In the genomic region with DNA sequence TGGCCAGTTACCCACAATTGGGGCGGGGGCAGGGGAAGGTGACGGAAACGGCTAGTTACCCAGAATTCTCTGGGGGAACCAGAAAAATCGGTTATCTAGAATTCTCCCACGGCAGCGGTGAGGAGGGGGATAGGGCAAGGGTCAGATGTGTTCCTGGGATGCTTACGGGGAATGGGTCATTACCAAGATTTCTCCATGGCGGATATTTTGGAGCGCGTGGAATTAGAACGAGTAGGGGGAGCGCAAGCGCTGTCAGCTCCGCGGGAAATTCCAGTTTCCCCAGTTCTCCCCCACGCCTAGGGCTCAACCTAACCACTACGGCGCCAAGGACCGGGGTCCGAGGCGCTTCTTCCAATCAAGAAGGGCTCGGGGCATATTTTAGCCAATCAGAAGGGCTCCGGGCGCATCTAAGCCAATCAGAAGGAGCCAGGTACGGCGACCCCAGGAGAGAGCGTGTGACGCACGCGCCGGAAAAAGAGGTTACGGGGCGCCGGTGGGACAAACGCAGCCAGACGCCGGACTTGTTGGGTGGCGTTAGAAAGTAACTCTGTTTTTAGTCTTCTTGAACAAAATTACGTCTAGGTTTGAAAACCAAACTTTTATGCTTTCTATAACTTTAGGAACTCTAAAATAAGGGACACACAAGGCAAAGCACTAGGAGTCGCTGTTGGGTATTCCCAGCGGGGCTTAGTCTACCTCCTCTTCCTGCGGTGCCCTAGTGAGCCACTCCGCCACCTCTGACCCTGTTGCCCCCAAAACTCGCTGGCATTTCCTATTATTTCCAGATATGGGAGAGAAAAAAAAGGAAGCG, we compare ENCODE assay signal across 1 cellular context.
TF ChIP-seq lines count a peak whose summit lies in the region.

Gene PAN2, minus strand, starts transcription at position 322 of the 811 bp plus-strand sequence. CDS start 906 bp downstream, outside the sequence.

TF ChIP-seq in HEK293, 187 proteins besides CTCF, POLR2A, EP300 and RAD21 (continued from another document and continues in another):
- TF ChIP-seq, protein P1, sequence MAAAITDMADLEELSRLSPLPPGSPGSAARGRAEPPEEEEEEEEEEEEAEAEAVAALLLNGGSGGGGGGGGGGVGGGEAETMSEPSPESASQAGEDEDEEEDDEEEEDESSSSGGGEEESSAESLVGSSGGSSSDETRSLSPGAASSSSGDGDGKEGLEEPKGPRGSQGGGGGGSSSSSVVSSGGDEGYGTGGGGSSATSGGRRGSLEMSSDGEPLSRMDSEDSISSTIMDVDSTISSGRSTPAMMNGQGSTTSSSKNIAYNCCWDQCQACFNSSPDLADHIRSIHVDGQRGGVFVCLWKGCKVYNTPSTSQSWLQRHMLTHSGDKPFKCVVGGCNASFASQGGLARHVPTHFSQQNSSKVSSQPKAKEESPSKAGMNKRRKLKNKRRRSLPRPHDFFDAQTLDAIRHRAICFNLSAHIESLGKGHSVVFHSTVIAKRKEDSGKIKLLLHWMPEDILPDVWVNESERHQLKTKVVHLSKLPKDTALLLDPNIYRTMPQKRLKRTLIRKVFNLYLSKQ (tag by site-specific recombination; IDR thresholded peaks at IDR 0.05; ENCODE audit: borderline replicate concordance), result no peak
- TF ChIP-seq ZBTB44 (tag by site-specific recombination; IDR thresholded peaks at IDR 0.05) (no peak), ZNF585B (tag by site-specific recombination; IDR thresholded peaks at IDR 0.05) (no peak), ZNF624 (tag by site-specific recombination; IDR thresholded peaks at IDR 0.05) (no peak), ZNF530 (tag by site-specific recombination; IDR thresholded peaks at IDR 0.05; ENCODE audit: low read depth) (no peak), ZNF600 (tag by site-specific recombination; IDR thresholded peaks at IDR 0.05) (0 out of 2 replicates have a peak, but pooled peaks have one; percentile 16), ZNF280D (tag by site-specific recombination; IDR thresholded peaks at IDR 0.05) (no peak), ZNF140 (tag by site-specific recombination; IDR thresholded peaks at IDR 0.05) (no peak), GLI2 (tag by site-specific recombination; IDR thresholded peaks at IDR 0.05; ENCODE audit: borderline replicate concordance, low read depth) (no peak), ZFP3 (tag by site-specific recombination; IDR thresholded peaks at IDR 0.05; ENCODE audit: low read depth) (no peak), HOXC10 (CRISPR knock-in tag; IDR thresholded peaks at IDR 0.05) (no peak), ZNF16 (tag by site-specific recombination; IDR thresholded peaks at IDR 0.05; ENCODE audit: low read depth) (no peak), ZNF366 (tag by site-specific recombination; conservative IDR thresholded peaks at IDR 0.05) (no peak), ZNF596 (tag by site-specific recombination; IDR thresholded peaks at IDR 0.05) (peak; percentile 88), ZNF626 (tag by site-specific recombination; IDR thresholded peaks at IDR 0.05) (no peak), ZNF664 (tag by site-specific recombination; IDR thresholded peaks at IDR 0.05) (no peak), ZNF114 (tag by site-specific recombination; IDR thresholded peaks at IDR 0.05) (no peak), ZNF555 (tag by site-specific recombination; conservative IDR thresholded peaks at IDR 0.05) (no peak), ATF2 (tag by site-specific recombination; IDR thresholded peaks at IDR 0.05; ENCODE audit: low read depth) (no peak), ZNF423 (tag by site-specific recombination; IDR thresholded peaks at IDR 0.05) (no peak), SCRT2 (tag by site-specific recombination; IDR thresholded peaks at IDR 0.05) (peak; percentile 86), ZNF677 (tag by site-specific recombination; IDR thresholded peaks at IDR 0.05) (no peak), BCL6B (tag by site-specific recombination; IDR thresholded peaks at IDR 0.05) (no peak), ZNF174 (tag by site-specific recombination; IDR thresholded peaks at IDR 0.05) (no peak), ZNF292 (tag by site-specific recombination; IDR thresholded peaks at IDR 0.05; ENCODE audit: borderline replicate concordance, low read depth) (no peak), ZNF239 (tag by site-specific recombination; IDR thresholded peaks at IDR 0.05) (no peak), ZNF404 (tag by site-specific recombination; IDR thresholded peaks at IDR 0.05) (no peak), ZNF211 (tag by site-specific recombination; IDR thresholded peaks at IDR 0.05; ENCODE audit: low read depth) (no peak), KLF7 (tag by site-specific recombination; IDR thresholded peaks at IDR 0.05; ENCODE audit: borderline replicate concordance) (no peak), ZNF707 (tag by site-specific recombination; IDR thresholded peaks at IDR 0.05) (no peak), EGR2 (tag by site-specific recombination; IDR thresholded peaks at IDR 0.05; ENCODE audit: low read depth) (peak; percentile 59), HOXD13 (CRISPR knock-in tag; IDR thresholded peaks at IDR 0.05; ENCODE audit: borderline replicate concordance) (no peak)
- TF ChIP-seq, protein P2, sequence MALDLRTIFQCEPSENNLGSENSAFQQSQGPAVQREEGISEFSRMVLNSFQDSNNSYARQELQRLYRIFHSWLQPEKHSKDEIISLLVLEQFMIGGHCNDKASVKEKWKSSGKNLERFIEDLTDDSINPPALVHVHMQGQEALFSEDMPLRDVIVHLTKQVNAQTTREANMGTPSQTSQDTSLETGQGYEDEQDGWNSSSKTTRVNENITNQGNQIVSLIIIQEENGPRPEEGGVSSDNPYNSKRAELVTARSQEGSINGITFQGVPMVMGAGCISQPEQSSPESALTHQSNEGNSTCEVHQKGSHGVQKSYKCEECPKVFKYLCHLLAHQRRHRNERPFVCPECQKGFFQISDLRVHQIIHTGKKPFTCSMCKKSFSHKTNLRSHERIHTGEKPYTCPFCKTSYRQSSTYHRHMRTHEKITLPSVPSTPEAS (tag by site-specific recombination; IDR thresholded peaks at IDR 0.05), result no peak
- TF ChIP-seq, protein P3, sequence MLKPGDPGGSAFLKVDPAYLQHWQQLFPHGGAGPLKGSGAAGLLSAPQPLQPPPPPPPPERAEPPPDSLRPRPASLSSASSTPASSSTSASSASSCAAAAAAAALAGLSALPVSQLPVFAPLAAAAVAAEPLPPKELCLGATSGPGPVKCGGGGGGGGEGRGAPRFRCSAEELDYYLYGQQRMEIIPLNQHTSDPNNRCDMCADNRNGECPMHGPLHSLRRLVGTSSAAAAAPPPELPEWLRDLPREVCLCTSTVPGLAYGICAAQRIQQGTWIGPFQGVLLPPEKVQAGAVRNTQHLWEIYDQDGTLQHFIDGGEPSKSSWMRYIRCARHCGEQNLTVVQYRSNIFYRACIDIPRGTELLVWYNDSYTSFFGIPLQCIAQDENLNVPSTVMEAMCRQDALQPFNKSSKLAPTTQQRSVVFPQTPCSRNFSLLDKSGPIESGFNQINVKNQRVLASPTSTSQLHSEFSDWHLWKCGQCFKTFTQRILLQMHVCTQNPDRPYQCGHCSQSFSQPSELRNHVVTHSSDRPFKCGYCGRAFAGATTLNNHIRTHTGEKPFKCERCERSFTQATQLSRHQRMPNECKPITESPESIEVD (tag by site-specific recombination; IDR thresholded peaks at IDR 0.05), result no peak
- TF ChIP-seq, protein P4, sequence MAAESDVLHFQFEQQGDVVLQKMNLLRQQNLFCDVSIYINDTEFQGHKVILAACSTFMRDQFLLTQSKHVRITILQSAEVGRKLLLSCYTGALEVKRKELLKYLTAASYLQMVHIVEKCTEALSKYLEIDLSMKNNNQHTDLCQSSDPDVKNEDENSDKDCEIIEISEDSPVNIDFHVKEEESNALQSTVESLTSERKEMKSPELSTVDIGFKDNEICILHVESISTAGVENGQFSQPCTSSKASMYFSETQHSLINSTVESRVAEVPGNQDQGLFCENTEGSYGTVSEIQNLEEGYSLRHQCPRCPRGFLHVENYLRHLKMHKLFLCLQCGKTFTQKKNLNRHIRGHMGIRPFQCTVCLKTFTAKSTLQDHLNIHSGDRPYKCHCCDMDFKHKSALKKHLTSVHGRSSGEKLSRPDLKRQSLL (tag by site-specific recombination; IDR thresholded peaks at IDR 0.05), result no peak
- TF ChIP-seq, protein P5, sequence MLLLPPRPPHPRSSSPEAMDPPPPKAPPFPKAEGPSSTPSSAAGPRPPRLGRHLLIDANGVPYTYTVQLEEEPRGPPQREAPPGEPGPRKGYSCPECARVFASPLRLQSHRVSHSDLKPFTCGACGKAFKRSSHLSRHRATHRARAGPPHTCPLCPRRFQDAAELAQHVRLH (tag by site-specific recombination; IDR thresholded peaks at IDR 0.05), result peak; percentile 60
- TF ChIP-seq, protein P6, sequence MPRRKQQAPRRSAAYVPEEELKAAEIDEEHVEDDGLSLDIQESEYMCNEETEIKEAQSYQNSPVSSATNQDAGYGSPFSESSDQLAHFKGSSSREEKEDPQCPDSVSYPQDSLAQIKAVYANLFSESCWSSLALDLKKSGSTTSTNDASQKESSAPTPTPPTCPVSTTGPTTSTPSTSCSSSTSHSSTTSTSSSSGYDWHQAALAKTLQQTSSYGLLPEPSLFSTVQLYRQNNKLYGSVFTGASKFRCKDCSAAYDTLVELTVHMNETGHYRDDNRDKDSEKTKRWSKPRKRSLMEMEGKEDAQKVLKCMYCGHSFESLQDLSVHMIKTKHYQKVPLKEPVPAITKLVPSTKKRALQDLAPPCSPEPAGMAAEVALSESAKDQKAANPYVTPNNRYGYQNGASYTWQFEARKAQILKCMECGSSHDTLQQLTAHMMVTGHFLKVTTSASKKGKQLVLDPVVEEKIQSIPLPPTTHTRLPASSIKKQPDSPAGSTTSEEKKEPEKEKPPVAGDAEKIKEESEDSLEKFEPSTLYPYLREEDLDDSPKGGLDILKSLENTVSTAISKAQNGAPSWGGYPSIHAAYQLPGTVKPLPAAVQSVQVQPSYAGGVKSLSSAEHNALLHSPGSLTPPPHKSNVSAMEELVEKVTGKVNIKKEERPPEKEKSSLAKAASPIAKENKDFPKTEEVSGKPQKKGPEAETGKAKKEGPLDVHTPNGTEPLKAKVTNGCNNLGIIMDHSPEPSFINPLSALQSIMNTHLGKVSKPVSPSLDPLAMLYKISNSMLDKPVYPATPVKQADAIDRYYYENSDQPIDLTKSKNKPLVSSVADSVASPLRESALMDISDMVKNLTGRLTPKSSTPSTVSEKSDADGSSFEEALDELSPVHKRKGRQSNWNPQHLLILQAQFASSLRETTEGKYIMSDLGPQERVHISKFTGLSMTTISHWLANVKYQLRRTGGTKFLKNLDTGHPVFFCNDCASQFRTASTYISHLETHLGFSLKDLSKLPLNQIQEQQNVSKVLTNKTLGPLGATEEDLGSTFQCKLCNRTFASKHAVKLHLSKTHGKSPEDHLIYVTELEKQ (tag by site-specific recombination; IDR thresholded peaks at IDR 0.05; ENCODE audit: borderline replicate concordance), result no peak
- TF ChIP-seq, protein P7, sequence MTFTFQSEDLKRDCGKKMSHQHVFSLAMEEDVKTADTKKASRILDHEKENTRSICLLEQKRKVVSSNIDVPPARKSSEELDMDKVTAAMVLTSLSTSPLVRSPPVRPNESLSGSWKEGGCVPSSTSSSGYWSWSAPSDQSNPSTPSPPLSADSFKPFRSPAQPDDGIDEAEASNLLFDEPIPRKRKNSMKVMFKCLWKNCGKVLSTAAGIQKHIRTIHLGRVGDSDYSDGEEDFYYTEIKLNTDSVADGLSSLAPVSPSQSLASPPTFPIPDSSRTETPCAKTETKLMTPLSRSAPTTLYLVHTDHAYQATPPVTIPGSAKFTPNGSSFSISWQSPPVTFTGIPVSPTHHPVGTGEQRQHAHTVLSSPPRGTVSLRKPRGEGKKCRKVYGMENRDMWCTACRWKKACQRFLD (tag by site-specific recombination; IDR thresholded peaks at IDR 0.05), result no peak
